ENCODE assay signal across 16 cellular contexts in the genomic region with DNA sequence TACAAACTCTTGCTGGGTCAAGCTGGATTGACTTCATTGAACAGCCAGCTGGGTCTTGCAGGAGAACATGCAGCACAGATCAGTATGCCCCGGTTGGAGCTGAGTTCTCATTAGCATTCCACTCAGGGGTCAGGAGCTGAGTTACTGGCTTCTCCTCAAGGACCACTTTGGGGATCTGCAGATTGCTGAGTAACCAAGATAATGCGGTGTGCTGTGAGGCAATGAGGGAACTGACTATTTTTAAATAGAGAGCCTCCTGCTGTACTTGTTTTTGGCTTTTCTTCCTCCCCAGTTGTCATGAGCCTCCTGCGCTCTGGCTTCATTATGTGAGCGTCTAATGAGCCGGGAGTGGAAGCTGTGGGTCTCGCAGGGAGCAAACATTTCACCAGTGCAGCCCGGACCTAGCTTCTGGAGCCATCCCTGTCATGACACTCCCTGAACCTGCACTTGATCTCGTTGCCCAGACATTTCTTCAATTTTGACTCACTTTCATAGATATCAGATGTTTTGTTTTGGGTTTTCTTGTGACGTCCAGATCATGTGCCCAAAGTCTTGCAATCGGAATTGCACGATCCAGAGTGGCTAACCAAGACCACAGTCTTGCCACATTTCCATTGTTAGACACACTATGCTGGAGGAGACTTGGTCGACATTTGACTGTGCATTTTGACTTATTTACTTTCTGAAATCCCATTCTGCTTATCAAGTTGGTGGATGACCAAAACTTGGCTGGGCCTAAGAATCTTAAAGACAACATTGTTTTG.
A peak's percentile ranks its signal among the peaks of the same experiment; 100 is the strongest.
DNase-seq lines count a peak whose midpoint lies in the region; ATAC-seq and TF ChIP-seq lines count a peak whose summit lies in the region.
"Had no signal": no experiment of that assay in that cellular context is flagged by ENCODE, and none has a peak within 500 bp of the region (broad histone marks: within the 10 kb centered on the region; RNA-seq: fewer than 3 reads in every experiment).

No MANE protein-coding gene starts in this region.

- no peak for TF ChIP-seq CTCF in fibroblast of pulmonary artery (IDR thresholded peaks at IDR 0.05; ENCODE audit: low read length, missing control alignments)
- TF ChIP-seq CTCF in neural progenitor cell (IDR thresholded peaks at IDR 0.05), result no peak

- no peaks in the 10 kb centered on the region for H3K36me3 ChIP-seq in neural progenitor cell
- H3K36me3 ChIP-seq: neutrophil had no signal

- H3K9ac ChIP-seq in neural progenitor cell, result no peak overlapping the region

- H3K4me3 Mint-ChIP-seq in neural progenitor cell, result peak overlapping the region; percentile 64
- H3K4me3 Mint-ChIP-seq: activated T-helper 17 cell treated with anti-CD3 and anti-CD28 coated beads, Interleukin-2, amount 50 U/mL, for 72 hours; CD4-positive, alpha-beta memory T cell had no signal

- H3K9me3 Mint-ChIP-seq in neural progenitor cell, result no peaks in the 10 kb centered on the region
- H3K9me3 Mint-ChIP-seq: activated T-helper 17 cell treated with anti-CD3 and anti-CD28 coated beads, Interleukin-2, amount 50 U/mL, for 72 hours had no signal

- H3K27ac Mint-ChIP-seq in neural progenitor cell, result no peak overlapping the region
- H3K27ac Mint-ChIP-seq: activated T-helper 17 cell treated with anti-CD3 and anti-CD28 coated beads, Interleukin-2, amount 50 U/mL, for 72 hours; CD4-positive, alpha-beta memory T cell had no signal

- H3K36me3 Mint-ChIP-seq in neural progenitor cell, result no peaks in the 10 kb centered on the region
- H3K36me3 Mint-ChIP-seq: CD4-positive, alpha-beta memory T cell had no signal

- no peak overlapping the region for H3K4me3 ChIP-seq in fibroblast of pulmonary artery (replicated peaks; ENCODE audit: low read depth, low read length)
- no peak overlapping the region for H3K4me3 ChIP-seq in neural progenitor cell
- H3K4me3 ChIP-seq: A549, K562 had no signal

- H3K4me2 ChIP-seq in neural progenitor cell, result peak overlapping the region; percentile 29
- H3K4me2 ChIP-seq: A549 had no signal

- H3K4me1 Mint-ChIP-seq in neural progenitor cell, result peaks cover 32% of the 10 kb centered on the region
- H3K4me1 Mint-ChIP-seq: activated T-helper 17 cell treated with anti-CD3 and anti-CD28 coated beads, Interleukin-2, amount 50 U/mL, for 72 hours; CD4-positive, alpha-beta memory T cell had no signal

- intact Hi-C loops in Right ventricle myocardium inferior (cut with DNase I), result no loop called here
- intact Hi-C loops in cardiac septum (cut with DNase I), result no loop called here

- H3K79me2 ChIP-seq in neural progenitor cell (ENCODE audit: low read depth), result no peaks in the 10 kb centered on the region

- DNase-seq in Right ventricle myocardium inferior (ENCODE audit: missing footprints) (no peak), cardiac septum (ENCODE audit: low spot score) (no peak), fibroblast of pulmonary artery (ENCODE audit: low read depth) (peak; percentile 3), neural progenitor cell (ENCODE audit: low spot score) (peak; percentile 40), hepatic stellate cell (ENCODE audit: low spot score) (no peak), dedifferentiated amniotic fluid mesenchymal stem cell (ENCODE audit: extremely low spot score) (no peak)
- DNase-seq: amniotic stem cell; CD4-positive, alpha-beta memory T cell; GF-D8 had no signal

- H3F3A ChIP-seq in neural progenitor cell (ENCODE audit: low read depth), result peaks cover 10% of the 10 kb centered on the region

- no peak overlapping the region for H3K27ac ChIP-seq in neural progenitor cell
- H3K27ac ChIP-seq: A549, HL-60, neutrophil had no signal

- ATAC-seq in Right ventricle myocardium inferior, result peak; percentile 88
- no peak for ATAC-seq in HG03108 (IDR thresholded peaks at IDR 0.05; ENCODE audit: unreplicated experiment)
- ATAC-seq in GM21723 (IDR thresholded peaks at IDR 0.05; ENCODE audit: unreplicated experiment), result no peak
- ATAC-seq: A549; activated T-helper 17 cell treated with anti-CD3 and anti-CD28 coated beads, Interleukin-2, amount 50 U/mL, for 72 hours; K562 had no signal

- H3K27me3 Mint-ChIP-seq in neural progenitor cell (ENCODE audit: insufficient read depth, low read depth), result peaks cover 8% of the 10 kb centered on the region
- H3K27me3 Mint-ChIP-seq: CD4-positive, alpha-beta memory T cell had no signal

- H3K4me1 ChIP-seq in neural progenitor cell, result peaks cover 25% of the 10 kb centered on the region
- H3K4me1 ChIP-seq: A549 had no signal

- H4K20me1 ChIP-seq in neural progenitor cell (ENCODE audit: low read depth), result no peaks in the 10 kb centered on the region

- H3K9me3 ChIP-seq in neural progenitor cell (ENCODE audit: low read depth), result no peaks in the 10 kb centered on the region
- H3K9me3 ChIP-seq: A549, neutrophil had no signal

- no peaks in the 10 kb centered on the region for H3K27me3 ChIP-seq in neural progenitor cell
- H3K27me3 ChIP-seq: neutrophil had no signal

- peak overlapping the region; percentile 35 for H2AFZ ChIP-seq in neural progenitor cell (replicated peaks)

Comparison
In these comparisons a context has a peak if more than half of its experiments do, and no peak if none do; other contexts are left out.
1. DNase-seq: peak in fibroblast of pulmonary artery (single experiment) and neural progenitor cell (single experiment); none in Right ventricle myocardium inferior (single experiment), cardiac septum (single experiment), hepatic stellate cell (single experiment) and dedifferentiated amniotic fluid mesenchymal stem cell (single experiment).